23 cellular contexts compared by ENCODE assay signal in genomic region chr6:122969999-122970398, GRCh38. TPM values are rescaled to one million over a fixed set of nuclear protein-coding genes. Genes with fewer than 3 reads are reported as not detected.
DNase-seq lines count a peak whose midpoint lies in the region; ATAC-seq and TF ChIP-seq lines count a peak whose summit lies in the region.
"Had no signal": no experiment of that assay in that cellular context is flagged by ENCODE, and none has a peak within 500 bp of the region (broad histone marks: within the 10 kb centered on the region; RNA-seq: fewer than 3 reads in every experiment).

No MANE protein-coding gene starts in this region.

- intact Hi-C loops in colonic mucosa (cut with DNase I): no loop called here

- peaks cover 5% of the 10 kb centered on the region for H3K4me1 Mint-ChIP-seq in WTC11
- H3K4me1 Mint-ChIP-seq: CD14-positive monocyte had no signal

- no peaks in the 10 kb centered on the region for H3K9me3 ChIP-seq in colonic mucosa
- H3K9me3 ChIP-seq: MG63 had no signal

- no peak overlapping the region for H3K27ac Mint-ChIP-seq in WTC11
- H3K27ac Mint-ChIP-seq: B cell; CD14-positive monocyte; T-helper 1 cell treated with Interleukin-12 subunit alpha and Interleukin-12 subunit beta and Interleukin-4 antibody, amounts not matched to agents 30 μg/mL and 1 μg/mL, for 36 hours had no signal

- H3K27me3 ChIP-seq in colonic mucosa: no peaks in the 10 kb centered on the region
- H3K27me3 ChIP-seq: MG63 had no signal

- H3K27ac ChIP-seq in colonic mucosa: no peak overlapping the region

- H3K4me1 ChIP-seq in colonic mucosa: no peaks in the 10 kb centered on the region

- H3K27me3 Mint-ChIP-seq in WTC11 (ENCODE audit: low read depth): no peaks in the 10 kb centered on the region
- H3K27me3 Mint-ChIP-seq: B cell had no signal

- H3K36me3 Mint-ChIP-seq in WTC11: no peaks in the 10 kb centered on the region
- H3K36me3 Mint-ChIP-seq: CD14-positive monocyte had no signal

- H3K9me3 Mint-ChIP-seq in WTC11: no peaks in the 10 kb centered on the region
- H3K9me3 Mint-ChIP-seq: CD14-positive monocyte; T-helper 1 cell treated with Interleukin-12 subunit alpha and Interleukin-12 subunit beta and Interleukin-4 antibody, amounts not matched to agents 30 μg/mL and 1 μg/mL, for 36 hours had no signal

- POLR2A ChIA-PET in HEK293T (lab: Yijun Ruan, JAX) (no interaction called here), WTC11 (lab: Charles Lee) (no interaction called here)

- H3K4me3 ChIP-seq in colonic mucosa: no peak overlapping the region
- H3K4me3 ChIP-seq: GM12878, K562, MG63 had no signal

- ATAC-seq in WTC11 (peak; percentile 93), GM18907 (IDR thresholded peaks at IDR 0.05; ENCODE audit: unreplicated experiment) (no peak)
- ATAC-seq: GM12878, K562 had no signal

- CTCF ChIA-PET in HEK293T (lab: Yijun Ruan, JAX): no interaction called here
- CTCF ChIA-PET in WTC11 (lab: Charles Lee): no interaction called here

- no peak for TF ChIP-seq CTCF in WTC11 (IDR thresholded peaks at IDR 0.05)
- TF ChIP-seq CTCF in colonic mucosa (IDR thresholded peaks at IDR 0.05): no peak

- H3K4me3 Mint-ChIP-seq in WTC11: no peak overlapping the region
- H3K4me3 Mint-ChIP-seq: B cell; CD14-positive monocyte; T-helper 1 cell treated with Interleukin-12 subunit alpha and Interleukin-12 subunit beta and Interleukin-4 antibody, amounts not matched to agents 30 μg/mL and 1 μg/mL, for 36 hours had no signal

- no peaks in the 10 kb centered on the region for H3K36me3 ChIP-seq in colonic mucosa
- H3K36me3 ChIP-seq: MG63 had no signal

- DNase-seq in NCI-H82 (lab: John Stamatoyannopoulos, UW): peak; percentile 18
- no peak for DNase-seq in NCI-H82 treated with DMSO at 0.1 percent for 48 hours (lab: John Stamatoyannopoulos, UW; ENCODE audit: unreplicated experiment)
- DNase-seq in HEK293T (ENCODE audit: extremely low spot score): peak; percentile 10
- DNase-seq in WTC11 (ENCODE audit: low spot score): no peak
- DNase-seq in colonic mucosa: no peak
- no peak for DNase-seq in GM19238 (ENCODE audit: insufficient read length, low spot score)
- no peak for DNase-seq in NCI-H748 treated with DMSO at 0.1 percent for 48 hours (lab: John Stamatoyannopoulos, UW)
- DNase-seq: DMS79, GOT3, MG63, NCI-H1048, NCI-H1417 treated with DMSO at 0.1 percent for 48 hours, NCI-H1930, NCI-H2227 treated with DMSO at 0.1 percent for 48 hours, NCI-H510A, Right ventricle myocardium superior had no signal

- H3K9ac ChIP-seq in colonic mucosa (ENCODE audit: low read depth in 2 of 2, low read length in 2 of 2): no peak overlapping the region

TF ChIP-seq in HEK293T, 16 proteins besides CTCF, POLR2A, EP300 and RAD21:
- TF ChIP-seq FOXK2 (IDR thresholded peaks at IDR 0.05) (no peak), SUZ12 (IDR thresholded peaks at IDR 0.05) (no peak), ELF4 (IDR thresholded peaks at IDR 0.05) (no peak), BHLHE40 (IDR thresholded peaks at IDR 0.05; ENCODE audit: borderline replicate concordance) (no peak), CTBP1 (IDR thresholded peaks at IDR 0.05; ENCODE audit: borderline replicate concordance) (no peak), FOXM1 (IDR thresholded peaks at IDR 0.05; ENCODE audit: borderline replicate concordance) (no peak), HDGF (IDR thresholded peaks at IDR 0.05; ENCODE audit: borderline replicate concordance) (no peak), L3MBTL2 (conservative IDR thresholded peaks at IDR 0.05) (no peak)
- TF ChIP-seq, protein P1, sequence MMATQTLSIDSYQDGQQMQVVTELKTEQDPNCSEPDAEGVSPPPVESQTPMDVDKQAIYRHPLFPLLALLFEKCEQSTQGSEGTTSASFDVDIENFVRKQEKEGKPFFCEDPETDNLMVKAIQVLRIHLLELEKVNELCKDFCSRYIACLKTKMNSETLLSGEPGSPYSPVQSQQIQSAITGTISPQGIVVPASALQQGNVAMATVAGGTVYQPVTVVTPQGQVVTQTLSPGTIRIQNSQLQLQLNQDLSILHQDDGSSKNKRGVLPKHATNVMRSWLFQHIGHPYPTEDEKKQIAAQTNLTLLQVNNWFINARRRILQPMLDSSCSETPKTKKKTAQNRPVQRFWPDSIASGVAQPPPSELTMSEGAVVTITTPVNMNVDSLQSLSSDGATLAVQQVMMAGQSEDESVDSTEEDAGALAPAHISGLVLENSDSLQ (IDR thresholded peaks at IDR 0.05): no peak

TF ChIP-seq in WTC11, 78 proteins besides CTCF, POLR2A, EP300 and RAD21:
- TF ChIP-seq, protein P2, sequence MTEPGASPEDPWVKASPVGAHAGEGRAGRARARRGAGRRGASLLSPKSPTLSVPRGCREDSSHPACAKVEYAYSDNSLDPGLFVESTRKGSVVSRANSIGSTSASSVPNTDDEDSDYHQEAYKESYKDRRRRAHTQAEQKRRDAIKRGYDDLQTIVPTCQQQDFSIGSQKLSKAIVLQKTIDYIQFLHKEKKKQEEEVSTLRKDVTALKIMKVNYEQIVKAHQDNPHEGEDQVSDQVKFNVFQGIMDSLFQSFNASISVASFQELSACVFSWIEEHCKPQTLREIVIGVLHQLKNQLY (CRISPR knock-in tag; IDR thresholded peaks at IDR 0.05): no peak
- TF ChIP-seq ZNF263 (CRISPR knock-in tag; IDR thresholded peaks at IDR 0.05; ENCODE audit: low read depth): no peak

RNA-seq across cellular contexts. Expression of gene CLVS2, which starts 26.0 kb away (rescaled TPM):
- total RNA-seq in WTC11 (2021) (0.46 to 0.90 TPM (median 0.60 TPM) in 3 replicates), colonic mucosa (under 1 TPM; 0.05 to 0.19 TPM)
- total RNA-seq: B cell, GM12878, RPMI7951 had no signal

Comparison
In these comparisons a context has a peak if more than half of its experiments do, and no peak if none do; other contexts are left out.
1. DNase-seq: peak in NCI-H82 (single experiment) and HEK293T (single experiment); none in NCI-H82 treated with DMSO at 0.1 percent for 48 hours (single experiment), WTC11 (single experiment), colonic mucosa (single experiment), GM19238 (single experiment) and NCI-H748 treated with DMSO at 0.1 percent for 48 hours (single experiment).